In the genomic region with DNA sequence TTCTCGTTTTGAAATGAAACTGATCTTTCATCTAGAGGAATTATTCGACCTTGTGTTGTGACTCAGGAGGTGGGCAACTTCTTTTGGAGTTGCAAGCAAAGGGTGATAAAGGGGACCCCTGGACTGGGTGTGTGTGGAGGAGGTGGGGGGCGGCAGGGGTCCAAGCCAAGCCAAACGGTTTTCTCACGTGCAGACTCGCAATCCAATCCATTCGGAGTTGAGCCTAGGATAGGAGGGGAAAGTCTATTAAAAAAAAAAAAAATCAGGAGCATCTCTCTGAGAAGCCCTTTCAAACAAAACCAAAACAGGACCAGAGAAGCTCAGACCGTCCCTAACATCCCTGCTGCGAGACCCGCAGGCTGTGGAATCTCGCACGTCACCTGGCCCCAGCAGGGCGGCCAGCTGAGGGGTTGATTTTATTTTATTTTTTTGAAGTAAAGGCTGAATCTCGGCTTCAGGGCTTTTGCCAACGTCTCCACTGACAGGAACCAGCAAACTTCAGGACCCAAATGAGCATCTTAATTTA, we compare ENCODE assay signal across 8 cellular contexts. TPM values are rescaled to one million over a fixed set of nuclear protein-coding genes. Genes with fewer than 3 reads are reported as not detected.
DNase-seq lines count a peak whose midpoint lies in the region; ATAC-seq and TF ChIP-seq lines count a peak whose summit lies in the region.

No MANE protein-coding gene starts in this region.

- ATAC-seq in HG03521 (IDR thresholded peaks at IDR 0.05; ENCODE audit: unreplicated experiment): no peak
- ATAC-seq in HG02588 (IDR thresholded peaks at IDR 0.05; ENCODE audit: unreplicated experiment): no peak
- ATAC-seq in HG02840 (IDR thresholded peaks at IDR 0.05; ENCODE audit: low FRiP score, unreplicated experiment): no peak

- peaks cover 57% of the 10 kb centered on the region for H3K27me3 Mint-ChIP-seq in activated CD4-positive, alpha-beta memory T cell treated with anti-CD3 and anti-CD28 coated beads for 36 hours

- H3K36me3 ChIP-seq in hepatocyte (replicated peaks; ENCODE audit: insufficient read depth, low read depth) (no peaks in the 10 kb centered on the region), skeletal muscle tissue (ENCODE audit: control insufficient read depth in 3 of 3, insufficient read depth in 3 of 3, low read length in 3 of 3) (no peaks in the 10 kb centered on the region)

- DNase-seq in NCI-H1694 treated with DMSO at 0.1 percent for 48 hours (lab: John Stamatoyannopoulos, UW): peak; percentile 42
- DNase-seq in NCI-H1694 (lab: John Stamatoyannopoulos, UW): no peak
- no peak for DNase-seq in activated CD4-positive, alpha-beta memory T cell treated with anti-CD3 and anti-CD28 coated beads for 36 hours
- no peak for DNase-seq in hepatocyte (ENCODE audit: low spot score)

- H3K9me3 Mint-ChIP-seq in activated CD4-positive, alpha-beta memory T cell treated with anti-CD3 and anti-CD28 coated beads for 36 hours: no peaks in the 10 kb centered on the region

- CTCF ChIA-PET in activated CD4-positive, alpha-beta memory T cell treated with anti-CD3 and anti-CD28 coated beads for 36 hours (lab: Charles Lee): interaction anchor here (0.6 kb wide), 1 partner anchor 43 kb away, joined by 3 read pairs; no protein-coding TSS in a partner anchor

- H3K4me2 ChIP-seq in hepatocyte: peak overlapping the region; percentile 78

- H3K4me1 ChIP-seq in hepatocyte (ENCODE audit: insufficient read depth) (no peaks in the 10 kb centered on the region), skeletal muscle tissue (ENCODE audit: control insufficient read depth in 3 of 3, insufficient read depth in 3 of 3, low read length in 3 of 3) (peaks cover 2 to 18% (median 15%) of the 10 kb centered on the region in 3 donors)

- POLR2A ChIA-PET in activated CD4-positive, alpha-beta memory T cell treated with anti-CD3 and anti-CD28 coated beads for 36 hours (lab: Charles Lee): interaction anchor here (0.7 kb wide), 1 partner anchor 10 kb away, joined by 4 read pairs; no protein-coding TSS in a partner anchor

- H3K9me3 ChIP-seq in hepatocyte (ENCODE audit: low read depth): no peaks in the 10 kb centered on the region
- H3K9me3 ChIP-seq in skeletal muscle tissue (ENCODE audit: control insufficient read depth in 3 of 3, low read length in 3 of 3): no peaks in the 10 kb centered on the region

- no peaks in the 10 kb centered on the region for H3K36me3 Mint-ChIP-seq in activated CD4-positive, alpha-beta memory T cell treated with anti-CD3 and anti-CD28 coated beads for 36 hours

- intact Hi-C loops in activated CD4-positive, alpha-beta memory T cell treated with anti-CD3 and anti-CD28 coated beads for 36 hours (cut with micrococcal nuclease): loop anchor here (5.0 kb wide), 1 partner anchor 576 kb away; no protein-coding TSS in a partner anchor

- peak overlapping the region; percentile 73 for H3K4me3 Mint-ChIP-seq in activated CD4-positive, alpha-beta memory T cell treated with anti-CD3 and anti-CD28 coated beads for 36 hours

- WGBS in hepatocyte (ENCODE audit: low lambda C conversion rate, missing lambda C conversion rate): 3% methylated on average over 15 of the region's 15 CpGs

- H3K27me3 ChIP-seq in hepatocyte (peaks cover 68% of the 10 kb centered on the region), skeletal muscle tissue (ENCODE audit: control insufficient read depth in 3 of 3, insufficient read depth in 3 of 3, low read length in 3 of 3) (no peaks in the 10 kb centered on the region)

- H4K20me1 ChIP-seq in hepatocyte (ENCODE audit: insufficient read depth, poor library complexity, severe bottlenecking): no peaks in the 10 kb centered on the region

- no peaks in the 10 kb centered on the region for H3K9me2 ChIP-seq in hepatocyte (replicated peaks; ENCODE audit: insufficient read depth)

- peak overlapping the region; percentile 44 to 72 (median 66) for H3K9ac ChIP-seq in skeletal muscle tissue (ENCODE audit: low read depth in 1 of 3, low read length in 3 of 3)

- H3K27ac ChIP-seq in hepatocyte (peak overlapping the region; percentile 78), skeletal muscle tissue (ENCODE audit: low read depth, low read length) (peak overlapping the region; percentile 70)

- peaks cover 11% of the 10 kb centered on the region for H3K79me2 ChIP-seq in hepatocyte

- H2AFZ ChIP-seq in hepatocyte: peak overlapping the region; percentile 35

- peak overlapping the region; percentile 50 for H3K4me3 ChIP-seq in hepatocyte
- H3K4me3 ChIP-seq in skeletal muscle tissue (ENCODE audit: low read length in 3 of 3): peak overlapping the region; percentile 64 to 80 (median 69)

- H3K27ac Mint-ChIP-seq in activated CD4-positive, alpha-beta memory T cell treated with anti-CD3 and anti-CD28 coated beads for 36 hours: no peak overlapping the region

- no peak for TF ChIP-seq CTCF in hepatocyte (IDR thresholded peaks at IDR 0.05; ENCODE audit: poor library complexity)

- H3K4me1 Mint-ChIP-seq in activated CD4-positive, alpha-beta memory T cell treated with anti-CD3 and anti-CD28 coated beads for 36 hours (ENCODE audit: low read depth): peaks cover 16% of the 10 kb centered on the region

RNA-seq across cellular contexts. Expression of gene ZEB2, which starts 3.8 kb away (rescaled TPM):
- total RNA-seq in activated CD4-positive, alpha-beta memory T cell treated with anti-CD3 and anti-CD28 coated beads for 36 hours: 10 to 100 TPM; 16.8 to 17.1 TPM
- total RNA-seq in hepatocyte (35.5 and 38.8 TPM in 2 replicates), skeletal muscle tissue (108 TPM)
- 17.2 and 17.8 TPM in 2 replicates for polyA plus RNA-seq in hepatocyte
